In genomic region chrX:64152857-64153256, GRCh38 we compare ENCODE assay signal across 35 cellular contexts. TPM values are rescaled to one million over a fixed set of nuclear protein-coding genes. Genes with fewer than 3 reads are reported as not detected.
DNase-seq lines count a peak whose midpoint lies in the region; ATAC-seq, FAIRE-seq and TF ChIP-seq lines count a peak whose summit lies in the region.
"Had no signal": no experiment of that assay in that cellular context is flagged by ENCODE, and none has a peak within 500 bp of the region (broad histone marks: within the 10 kb centered on the region; RNA-seq: fewer than 3 reads in every experiment).

No MANE protein-coding gene starts in this region.

- no peak for TF ChIP-seq RAD21 in HepG2 (CRISPR knock-in tag; IDR thresholded peaks at IDR 0.05)

- TF ChIP-seq CTCF in HepG2 (CRISPR knock-in tag; IDR thresholded peaks at IDR 0.05) (no peak), right lobe of liver (IDR thresholded peaks at IDR 0.05) (no peak), glutamatergic neuron (IDR thresholded peaks at IDR 0.05; ENCODE audit: partially characterized antibody, unreplicated experiment) (no peak), GM20000 (IDR thresholded peaks at IDR 0.05; ENCODE audit: extremely low read depth, missing control alignments) (no peak)

- H3K9me3 ChIP-seq in HepG2 (ENCODE audit: low read length) (no peaks in the 10 kb centered on the region), right lobe of liver (no peaks in the 10 kb centered on the region), NT2/D1 (ENCODE audit: insufficient read depth, low read length) (peaks cover 47% of the 10 kb centered on the region; the same call in 1 of the 2 replicates)
- H3K9me3 ChIP-seq: sigmoid colon had no signal

- no peak for TF ChIP-seq POLR2A in HepG2 (IDR thresholded peaks at IDR 0.05; ENCODE audit: insufficient read depth in 1 of 2, low read depth in 2 of 2, low read length in 2 of 2)
- TF ChIP-seq POLR2A in right lobe of liver (IDR thresholded peaks at IDR 0.05), result no peak

- CTCF ChIA-PET in HepG2 (lab: Yijun Ruan, JAX; ENCODE audit: low intra/inter-chr PET ratio, low total read pairs), result no interaction called here

- no peak overlapping the region for H3K27ac Mint-ChIP-seq in glutamatergic neuron (ENCODE audit: unreplicated experiment)
- H3K27ac Mint-ChIP-seq: activated CD4-positive, alpha-beta T cell treated with anti-CD3 and anti-CD28 coated beads, Interleukin-2, amount 10 ng/mL, durations not matched to agents 24 days and 14 days; stimulated activated effector memory CD8-positive, alpha-beta T cell treated with anti-CD3 and anti-CD28 coated beads, Interleukin-12 subunit alpha, Interleukin-12 subunit beta, amount 100 ng/mL, for 72 hours had no signal

- H2AFZ ChIP-seq in HepG2 (ENCODE audit: low read length), result no peak overlapping the region
- H2AFZ ChIP-seq: PC-9 had no signal

- peaks cover 3% of the 10 kb centered on the region for H3K9me3 Mint-ChIP-seq in glutamatergic neuron (ENCODE audit: unreplicated experiment)
- H3K9me3 Mint-ChIP-seq: activated CD4-positive, alpha-beta T cell treated with anti-CD3 and anti-CD28 coated beads, Interleukin-2, amount 10 ng/mL, durations not matched to agents 24 days and 14 days had no signal

- POLR2A ChIA-PET in HepG2 (lab: Yijun Ruan, JAX), result interaction anchor here (0.8 kb wide), 1 partner anchor 52 kb away, joined by 3 read pairs; the partner anchor contains the start of gene AMER1

- H3K9ac ChIP-seq in HepG2 (ENCODE audit: insufficient read depth, low read depth, low read length) (no peak overlapping the region), NT2/D1 (ENCODE audit: insufficient read length, low read depth) (no peak overlapping the region)

- TF ChIP-seq EP300 in HepG2 (IDR thresholded peaks at IDR 0.05; ENCODE audit: low read depth in 2 of 2, low read length in 2 of 2), result no peak
- TF ChIP-seq EP300 in HepG2 (CRISPR knock-in tag; IDR thresholded peaks at IDR 0.05; ENCODE audit: borderline replicate concordance), result no peak

- H3K36me3 ChIP-seq in HepG2 (replicated peaks in 1 of 2; ENCODE audit: control insufficient read depth in 1 of 2, insufficient read depth in 2 of 2, low read length in 2 of 2) (no peaks in the 10 kb centered on the region), right lobe of liver (no peaks in the 10 kb centered on the region), NT2/D1 (ENCODE audit: insufficient read depth, insufficient read length, low read length) (no peaks in the 10 kb centered on the region)
- H3K36me3 ChIP-seq: sigmoid colon, upper lobe of left lung had no signal

- H3K4me1 Mint-ChIP-seq in glutamatergic neuron (ENCODE audit: low read depth, unreplicated experiment), result peaks cover 8% of the 10 kb centered on the region
- H3K4me1 Mint-ChIP-seq: activated CD4-positive, alpha-beta T cell treated with anti-CD3 and anti-CD28 coated beads, Interleukin-2, amount 10 ng/mL, durations not matched to agents 24 days and 14 days; central memory CD8-positive, alpha-beta T cell; stimulated activated effector memory CD8-positive, alpha-beta T cell treated with anti-CD3 and anti-CD28 coated beads, Interleukin-12 subunit alpha, Interleukin-12 subunit beta, amount 100 ng/mL, for 72 hours had no signal

- FAIRE-seq in HepG2 (lab: Jason Lieb, UNC), result peak; percentile 57
- FAIRE-seq: astrocyte, endothelial cell of umbilical vein, GM12891, H54 had no signal

- no CpG with 5 or more reads among the region's 6 CpGs for WGBS in HepG2 (ENCODE audit: low lambda C conversion rate)
- 38% methylated on average over 2 of the region's 6 CpGs for WGBS in right lobe of liver (ENCODE audit: insufficient coverage, low coverage, low lambda C conversion rate, missing lambda C conversion rate)

- H3K27ac ChIP-seq in HepG2 (ENCODE audit: extremely low read length, insufficient read depth, low read length), result no peak overlapping the region
- H3K27ac ChIP-seq in right lobe of liver, result no peak overlapping the region
- H3K27ac ChIP-seq: PC-9, sigmoid colon, upper lobe of left lung, VCaP had no signal

- no peaks in the 10 kb centered on the region for H4K20me1 ChIP-seq in HepG2 (ENCODE audit: insufficient read depth, low read length)

- H3K27me3 Mint-ChIP-seq in glutamatergic neuron (ENCODE audit: unreplicated experiment), result no peaks in the 10 kb centered on the region
- H3K27me3 Mint-ChIP-seq: activated CD4-positive, alpha-beta T cell treated with anti-CD3 and anti-CD28 coated beads, Interleukin-2, amount 10 ng/mL, durations not matched to agents 24 days and 14 days; central memory CD8-positive, alpha-beta T cell had no signal

- H3K4me1 ChIP-seq in HepG2 (ENCODE audit: insufficient read depth, low read length) (no peaks in the 10 kb centered on the region), right lobe of liver (no peaks in the 10 kb centered on the region), NT2/D1 (ENCODE audit: insufficient read depth, insufficient read length) (no peaks in the 10 kb centered on the region)
- H3K4me1 ChIP-seq: sigmoid colon, upper lobe of left lung had no signal

- H3K79me2 ChIP-seq in HepG2 (ENCODE audit: insufficient read depth, low read length), result no peaks in the 10 kb centered on the region

- no peaks in the 10 kb centered on the region for H3K27me3 ChIP-seq in HepG2 (ENCODE audit: control insufficient read depth in 1 of 2, insufficient read depth in 2 of 2, low read length in 2 of 2)
- no peaks in the 10 kb centered on the region for H3K27me3 ChIP-seq in right lobe of liver
- no peaks in the 10 kb centered on the region for H3K27me3 ChIP-seq in NT2/D1 (ENCODE audit: insufficient read depth, insufficient read length)
- H3K27me3 ChIP-seq: sigmoid colon, upper lobe of left lung had no signal

- no TSS peak for BruUV-seq in HepG2 (replicated peaks; lab: Mats Ljungman, UMichigan)

- in situ Hi-C loops in HepG2 (cut with HindIII; ENCODE audit: extremely low pct_ligation_motif_present, low pct_unique_long_range_greater_than_20kb), result no loop called here

- peak overlapping the region; percentile 23; the same call in 1 of the 2 replicates for H3K4me2 ChIP-seq in HepG2 (ENCODE audit: low read depth, low read length)
- H3K4me2 ChIP-seq: PC-9 had no signal

- H3K36me3 Mint-ChIP-seq in glutamatergic neuron (ENCODE audit: unreplicated experiment), result no peaks in the 10 kb centered on the region
- H3K36me3 Mint-ChIP-seq: stimulated activated effector memory CD8-positive, alpha-beta T cell treated with anti-CD3 and anti-CD28 coated beads, Interleukin-12 subunit alpha, Interleukin-12 subunit beta, amount 100 ng/mL, for 72 hours had no signal

- DNase-seq in HepG2 (ENCODE audit: low spot score) (peak; percentile 30), right lobe of liver (no peak), NT2/D1 (ENCODE audit: low read depth, low spot score) (peak; percentile 82), glutamatergic neuron (peak; percentile 14), NCI-H2081 (lab: John Stamatoyannopoulos, UW) (no peak), GM20000 (ENCODE audit: low spot score) (no peak), hypothalamus (lab: John Stamatoyannopoulos, UW) (no peak)
- DNase-seq: activated CD4-positive, alpha-beta T cell treated with anti-CD3 and anti-CD28 coated beads, Interleukin-2, amount 10 ng/mL, durations not matched to agents 24 days and 14 days; activated gamma-delta T cell; activated T-cell treated with anti-CD3 and anti-CD28 coated beads, Interleukin-2, amount 50 U/mL, for 1 hour; C1 segment of cervical spinal cord; Calu3; EL; IMR-90; left cardiac atrium; mammary epithelial cell; NCI-H1048; NCI-H187; NCI-H345; PC-9; posterior cingulate gyrus; Right ventricle myocardium superior; sigmoid colon; stimulated activated CD4-positive, alpha-beta T cell treated with anti-CD3 and anti-CD28 coated beads, Interleukin-4, amount 100 ng/mL, for 24 hours; substantia nigra; T-helper 9 cell; upper lobe of left lung had no signal

- no peak overlapping the region for H3K4me3 ChIP-seq in HepG2 (replicated peaks in 1 of 3; ENCODE audit: insufficient read depth in 1 of 3, low read depth in 2 of 3, low read length in 3 of 3)
- no peak overlapping the region for H3K4me3 ChIP-seq in right lobe of liver
- H3K4me3 ChIP-seq in NT2/D1 (ENCODE audit: insufficient read length, low read depth), result no peak overlapping the region
- H3K4me3 ChIP-seq: PC-9, sigmoid colon, upper lobe of left lung had no signal

- ATAC-seq in HepG2 (peak; percentile 63), right lobe of liver (no peak), GM21723 (IDR thresholded peaks at IDR 0.05; ENCODE audit: unreplicated experiment) (no peak)
- ATAC-seq: left cardiac atrium; stimulated activated effector memory CD8-positive, alpha-beta T cell treated with anti-CD3 and anti-CD28 coated beads, Interleukin-12 subunit alpha, Interleukin-12 subunit beta, amount 100 ng/mL, for 72 hours had no signal

- intact Hi-C loops in HepG2 (cut with micrococcal nuclease; ENCODE audit: unreplicated experiment) (loop anchor here (2.0 kb wide), 1 partner anchor 54 kb away; no protein-coding TSS in a partner anchor), right lobe of liver (cut with DNase I) (no loop called here)

- no peak overlapping the region for H3K4me3 Mint-ChIP-seq in glutamatergic neuron (ENCODE audit: unreplicated experiment)
- H3K4me3 Mint-ChIP-seq: activated CD4-positive, alpha-beta T cell treated with anti-CD3 and anti-CD28 coated beads, Interleukin-2, amount 10 ng/mL, durations not matched to agents 24 days and 14 days; central memory CD8-positive, alpha-beta T cell; stimulated activated effector memory CD8-positive, alpha-beta T cell treated with anti-CD3 and anti-CD28 coated beads, Interleukin-12 subunit alpha, Interleukin-12 subunit beta, amount 100 ng/mL, for 72 hours had no signal

RNA-seq across cellular contexts. Expression of gene AMER1, which starts 52.7 kb away (rescaled TPM):
- total RNA-seq in HepG2 (2016; rRNA removed; fragmentation: Illumina TruSeq; extraction: Trizol) (10.4 and 10.8 TPM in 2 replicates), right lobe of liver (1 to 10 TPM; 1.6 to 4.9 (median 2.6) TPM), glutamatergic neuron (ENCODE audit: unreplicated experiment) (11.3 TPM)
- total RNA-seq in HepG2 (2016; cell fraction: cytosol; rRNA removed; fragmentation: Illumina TruSeq; extraction: Trizol; ENCODE audit: low read depth), result 0.61 and 0.71 TPM in 2 replicates
- total RNA-seq in HepG2 (2016; cell fraction: insoluble cytoplasmic fraction; rRNA removed; fragmentation: Illumina TruSeq; extraction: Trizol), result 9.1 and 10.4 TPM in 2 replicates
- 3.6 and 3.8 TPM in 2 replicates for total RNA-seq in HepG2 (2016; cell fraction: membrane; rRNA removed; fragmentation: Illumina TruSeq; extraction: Trizol)
- total RNA-seq in HepG2 (2016; cell fraction: nucleus; rRNA removed; fragmentation: Illumina TruSeq; extraction: Trizol), result 11.8 and 13.9 TPM in 2 replicates
- 2.8 and 3.1 TPM in 2 replicates for polyA plus RNA-seq in HepG2 (2011; rRNA removed)
- polyA plus RNA-seq in HepG2 (2011; cell fraction: cytosol; rRNA removed), result 1.6 and 2.0 TPM in 2 replicates
- polyA plus RNA-seq in HepG2 (2011; cell fraction: nucleus; rRNA removed), result 4.2 and 4.7 TPM in 2 replicates
- 3.6 and 4.0 TPM in 2 replicates for polyA plus RNA-seq in HepG2 (2012)
- 0.17 and 0.29 TPM in 2 replicates for polyA plus RNA-seq in HepG2 (2016; cell fraction: cytosol; fragmentation: Illumina TruSeq; extraction: Trizol; ENCODE audit: low read depth)
- 5.3 and 6.3 TPM in 2 replicates for polyA plus RNA-seq in HepG2 (2016; cell fraction: insoluble cytoplasmic fraction; fragmentation: Illumina TruSeq; extraction: Trizol; ENCODE audit: low read depth)
- polyA plus RNA-seq in HepG2 (2016; cell fraction: membrane; fragmentation: Illumina TruSeq; extraction: Trizol; ENCODE audit: low read depth), result 1.0 and 1.1 TPM in 2 replicates
- 9.9 and 11.4 TPM in 2 replicates for polyA plus RNA-seq in HepG2 (2016; cell fraction: nucleus; fragmentation: Illumina TruSeq; extraction: Trizol; ENCODE audit: insufficient read depth, low read depth)
- polyA minus RNA-seq in HepG2 (2011; rRNA and poly(A)+ RNA removed; ENCODE audit: low replicate concordance), result 8.5 and 12.3 TPM in 2 replicates
- 2.5 and 3.5 TPM in 2 replicates for polyA minus RNA-seq in HepG2 (2011; cell fraction: cytosol; rRNA and poly(A)+ RNA removed)
- 7.6 and 9.1 TPM in 2 replicates for polyA minus RNA-seq in HepG2 (2011; cell fraction: nucleus; rRNA and poly(A)+ RNA removed)

Comparison
In these comparisons a context has a peak if more than half of its experiments do, and no peak if none do; other contexts are left out.
1. DNase-seq: peak in HepG2 (single experiment), NT2/D1 (single experiment) and glutamatergic neuron (single experiment); none in right lobe of liver (0 of 3), NCI-H2081 (0 of 2), GM20000 (single experiment) and hypothalamus (0 of 51).